ENCODE assay signal across 24 cellular contexts in genomic region chr12:80257920-80258319, GRCh38.
"Had no signal": no experiment of that assay in that cellular context is flagged by ENCODE, and none has a peak within 500 bp of the region (broad histone marks: within the 10 kb centered on the region; RNA-seq: fewer than 3 reads in every experiment).

No MANE protein-coding gene starts in this region.

- H3K4me3 ChIP-seq: K562, SJSA1, SK-N-MC had no signal

- H3K36me3 ChIP-seq: SJSA1 had no signal

- H3K4me2 ChIP-seq: KMS-11 had no signal

- ATAC-seq: K562, T-helper 17 cell had no signal

- H3K9ac ChIP-seq: KMS-11 had no signal

- H3K27me3 ChIP-seq: SJSA1 had no signal

- H3K9me3 ChIP-seq: SJSA1 had no signal

- DNase-seq: Kasumi-1; MM.1S; NCI-H1092; NCI-H1105 treated with DMSO at 0.1 percent for 48 hours; NCI-H1436; NCI-H1694 treated with DMSO at 0.1 percent for 48 hours; NCI-H1930; NCI-H2081; NCI-H2107; NCI-H2227 treated with DMSO at 0.1 percent for 48 hours; NCI-H524; NCI-H526 treated with DMSO at 0.1 percent for 48 hours; NCI-H774; NK-92 treated with Interleukin-12 subunit alpha and Interleukin-12 subunit beta, amount 100 ng/mL, for 24 hours; OCI-M1; Right ventricle myocardium superior; RPMI8226; SIG-M5; T-helper 1 cell; T-helper 17 cell had no signal

- H3K27ac ChIP-seq: KMS-11, SJSA1, SK-N-MC had no signal

- H3K4me1 ChIP-seq: SJSA1 had no signal
